In the genomic region with DNA sequence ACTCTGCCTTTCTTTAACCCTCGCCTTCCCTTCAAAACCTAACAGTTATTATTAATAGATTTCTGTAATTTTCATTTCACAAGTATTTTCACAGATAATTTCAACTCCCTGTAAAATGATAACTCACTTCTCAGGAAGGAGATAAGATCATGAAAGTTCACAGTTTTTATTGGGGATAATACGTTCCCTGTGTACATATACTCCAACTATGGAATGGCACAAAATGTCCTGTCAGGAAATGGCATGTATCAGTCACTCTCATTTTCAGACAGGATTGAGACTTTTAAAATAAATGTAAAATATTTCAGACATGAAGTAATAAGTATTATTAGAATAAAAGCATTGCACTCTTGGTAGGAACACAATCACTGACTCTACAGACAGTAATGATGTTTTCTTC, we compare ENCODE assay signal across 8 cellular contexts. TPM values are rescaled to one million over a fixed set of nuclear protein-coding genes. Genes with fewer than 3 reads are reported as not detected.
DNase-seq lines count a peak whose midpoint lies in the region; ATAC-seq and TF ChIP-seq lines count a peak whose summit lies in the region.

No MANE protein-coding gene starts in this region.

- H3K4me1 ChIP-seq in lung (ENCODE audit: control insufficient read depth in 2 of 2, insufficient read depth in 2 of 2, low read length in 2 of 2) (peaks cover 3 to 5% of the 10 kb centered on the region in 2 donors), upper lobe of right lung (peaks cover 6% of the 10 kb centered on the region)

- 72 to 76% methylated on average over 2 of the region's 2 CpGs for WGBS in lung, 2 donors

- H3K4me1 Mint-ChIP-seq in activated naive CD4-positive, alpha-beta T cell treated with anti-CD3 and anti-CD28 coated beads, Interleukin-2, amount 50 U/mL, for 24 hours: peaks cover 21% of the 10 kb centered on the region

- peak overlapping the region; percentile 79 for H3K4me3 ChIP-seq in brain microvascular endothelial cell (ENCODE audit: low read depth, low read length)
- H3K4me3 ChIP-seq in lung: no peak overlapping the region
- H3K4me3 ChIP-seq in upper lobe of right lung: peak overlapping the region; percentile 65

- no peak for DNase-seq in activated naive CD4-positive, alpha-beta T cell treated with anti-CD3 and anti-CD28 coated beads, Interleukin-2, amount 50 U/mL, for 72 hours (ENCODE audit: low spot score in 2 of 2)
- DNase-seq in brain microvascular endothelial cell (no peak), lung (ENCODE audit: low spot score) (no peak), upper lobe of right lung (no peak), kidney tubule cell (ENCODE audit: low spot score) (no peak), NCI-H2171 (lab: John Stamatoyannopoulos, UW) (no peak), NCI-H510A treated with DMSO at 0.1 percent for 48 hours (lab: John Stamatoyannopoulos, UW) (no peak)

- H3K27me3 ChIP-seq in brain microvascular endothelial cell (replicated peaks) (no peaks in the 10 kb centered on the region), lung (ENCODE audit: control insufficient read depth, insufficient read depth) (no peaks in the 10 kb centered on the region), upper lobe of right lung (no peaks in the 10 kb centered on the region)

- in situ Hi-C loops in brain microvascular endothelial cell (cut with HindIII; ENCODE audit: low pct_ligation_motif_present, low sequenced_read_pairs): no loop called here

- H3K27ac ChIP-seq in brain microvascular endothelial cell (peak overlapping the region; percentile 69), lung (ENCODE audit: low read depth in 1 of 2, low read length in 1 of 2) (peak overlapping the region; percentile 74 to 89), upper lobe of right lung (peak overlapping the region; percentile 89)

- peaks cover 32% of the 10 kb centered on the region for H3K36me3 Mint-ChIP-seq in activated naive CD4-positive, alpha-beta T cell treated with anti-CD3 and anti-CD28 coated beads, Interleukin-2, amount 50 U/mL, for 24 hours
- H3K36me3 Mint-ChIP-seq in activated naive CD4-positive, alpha-beta T cell treated with anti-CD3 and anti-CD28 coated beads, Interleukin-2, amount 50 U/mL, for 72 hours: peaks cover 54 to 67% of the 10 kb centered on the region in 2 donors

- no peaks in the 10 kb centered on the region for H3K27me3 Mint-ChIP-seq in activated naive CD4-positive, alpha-beta T cell treated with anti-CD3 and anti-CD28 coated beads, Interleukin-2, amount 50 U/mL, for 24 hours

- intact Hi-C loops in upper lobe of right lung (cut with DNase I): no loop called here

- ATAC-seq in activated naive CD4-positive, alpha-beta T cell treated with anti-CD3 and anti-CD28 coated beads, Interleukin-2, amount 50 U/mL, for 72 hours: no peak
- ATAC-seq in lung (ENCODE audit: insufficient read depth, low FRiP score) (no peak), upper lobe of right lung (no peak)

- H3K9me3 Mint-ChIP-seq in activated naive CD4-positive, alpha-beta T cell treated with anti-CD3 and anti-CD28 coated beads, Interleukin-2, amount 50 U/mL, for 24 hours: peaks cover 9% of the 10 kb centered on the region
- H3K9me3 Mint-ChIP-seq in activated naive CD4-positive, alpha-beta T cell treated with anti-CD3 and anti-CD28 coated beads, Interleukin-2, amount 50 U/mL, for 72 hours: peaks cover 27 to 32% of the 10 kb centered on the region in 2 donors

- peak overlapping the region; percentile 98 for H3K27ac Mint-ChIP-seq in activated naive CD4-positive, alpha-beta T cell treated with anti-CD3 and anti-CD28 coated beads, Interleukin-2, amount 50 U/mL, for 24 hours
- H3K27ac Mint-ChIP-seq in activated naive CD4-positive, alpha-beta T cell treated with anti-CD3 and anti-CD28 coated beads, Interleukin-2, amount 50 U/mL, for 72 hours: peak overlapping the region in 1 of 2 donors; percentile 90

- peaks cover 6% of the 10 kb centered on the region for H3K36me3 ChIP-seq in brain microvascular endothelial cell (replicated peaks)
- peaks cover 5 to 12% of the 10 kb centered on the region in 2 donors for H3K36me3 ChIP-seq in lung (ENCODE audit: control insufficient read depth in 2 of 2, insufficient read depth in 2 of 2, low read length in 2 of 2)
- H3K36me3 ChIP-seq in upper lobe of right lung: peaks cover 8% of the 10 kb centered on the region

- H3K9me3 ChIP-seq in lung (ENCODE audit: control insufficient read depth in 2 of 2, insufficient read depth in 1 of 2, low read length in 1 of 2) (peaks cover 0 to 23% of the 10 kb centered on the region in 2 donors), upper lobe of right lung (peaks cover 3% of the 10 kb centered on the region)

- H3K4me3 Mint-ChIP-seq in activated naive CD4-positive, alpha-beta T cell treated with anti-CD3 and anti-CD28 coated beads, Interleukin-2, amount 50 U/mL, for 24 hours: peak overlapping the region; percentile 94

- TF ChIP-seq CTCF in brain microvascular endothelial cell (IDR thresholded peaks at IDR 0.05; ENCODE audit: low read depth, low read length, missing control alignments): no peak
- TF ChIP-seq CTCF in lung (IDR thresholded peaks at IDR 0.05; ENCODE audit: control extremely low read depth, extremely low read depth): no peak
- no peak for TF ChIP-seq CTCF in upper lobe of right lung (IDR thresholded peaks at IDR 0.05)

RNA-seq across cellular contexts. Expression of gene TRAPPC2B, which starts 0.9 kb away (rescaled TPM):
- 1 to 10 TPM; 3.8 to 5.9 TPM for total RNA-seq in activated naive CD4-positive, alpha-beta T cell treated with anti-CD3 and anti-CD28 coated beads, Interleukin-2, amount 50 U/mL, for 72 hours
- total RNA-seq in lung (10 to 100 TPM in 1 of 2 donors, 1 to 10 TPM in 1; 6.2 to 15.1 TPM), upper lobe of right lung (7.0 TPM)
- polyA plus RNA-seq in lung: 10 to 100 TPM; 15.3 to 25.4 TPM

RNA-seq across cellular contexts. Expression of gene ZNF547, which starts 0.9 kb away (rescaled TPM):
- total RNA-seq in activated naive CD4-positive, alpha-beta T cell treated with anti-CD3 and anti-CD28 coated beads, Interleukin-2, amount 50 U/mL, for 72 hours: 1 to 10 TPM in 1 of 2 donors, under 1 TPM in 1; 0.61 to 2.7 TPM
- 1 to 10 TPM; 2.8 to 4.2 TPM for total RNA-seq in lung
- 1 to 10 TPM; 1.4 to 1.6 TPM for polyA plus RNA-seq in lung
- total RNA-seq in upper lobe of right lung: 3.3 TPM

RNA-seq across cellular contexts. Expression of gene ZNF304, which starts 11.3 kb away (rescaled TPM):
- 1 to 10 TPM; 3.5 to 6.5 TPM for total RNA-seq in activated naive CD4-positive, alpha-beta T cell treated with anti-CD3 and anti-CD28 coated beads, Interleukin-2, amount 50 U/mL, for 72 hours
- total RNA-seq in lung (10 to 100 TPM in 1 of 2 donors, 1 to 10 TPM in 1; 7.9 to 13.5 TPM), upper lobe of right lung (9.3 TPM)
- 1 to 10 TPM; 2.6 to 3.8 TPM for polyA plus RNA-seq in lung

RNA-seq across cellular contexts. Expression of gene ZNF548, which starts 27.2 kb away (rescaled TPM):
- 10 to 100 TPM; 22.8 to 31.5 TPM for total RNA-seq in activated naive CD4-positive, alpha-beta T cell treated with anti-CD3 and anti-CD28 coated beads, Interleukin-2, amount 50 U/mL, for 72 hours
- 10 to 100 TPM; 14.9 to 35.7 TPM for total RNA-seq in lung
- polyA plus RNA-seq in lung: 1 to 10 TPM; 5.6 to 6.8 TPM
- 18.6 TPM for total RNA-seq in upper lobe of right lung

RNA-seq across cellular contexts. Expression of gene ZNF543, which starts 42.1 kb away (rescaled TPM):
- 1 to 10 TPM; 3.4 to 7.0 TPM for total RNA-seq in activated naive CD4-positive, alpha-beta T cell treated with anti-CD3 and anti-CD28 coated beads, Interleukin-2, amount 50 U/mL, for 72 hours
- total RNA-seq in lung (10 to 100 TPM in 1 of 2 donors, 1 to 10 TPM in 1; 5.2 to 15.4 TPM), upper lobe of right lung (7.9 TPM)
- polyA plus RNA-seq in lung: 1 to 10 TPM; 1.3 to 1.4 TPM
